1 cellular context compared by ENCODE assay signal in genomic region chr1:154170547-154171221, GRCh38.
A peak's percentile ranks its signal among the peaks of the same experiment; 100 is the strongest.
TF ChIP-seq lines count a peak whose summit lies in the region.

No MANE protein-coding gene starts in this region.

TF ChIP-seq in K562, 482 proteins besides CTCF, POLR2A, EP300 and RAD21 (continued from another document):
- TF ChIP-seq TOE1 (IDR thresholded peaks at IDR 0.05; ENCODE audit: borderline replicate concordance) (peak; percentile 60; the same call in 1 of the 2 replicates), TOE1 (CRISPR knock-in tag; IDR thresholded peaks at IDR 0.05; ENCODE audit: borderline replicate concordance, low read depth) (no peak), ZNF785 (CRISPR knock-in tag; IDR thresholded peaks at IDR 0.05) (no peak), ZNF592 (IDR thresholded peaks at IDR 0.05) (no peak), TRIM25 (IDR thresholded peaks at IDR 0.05; ENCODE audit: borderline replicate concordance) (no peak), PHF21A (IDR thresholded peaks at IDR 0.05; ENCODE audit: borderline replicate concordance, low read depth) (no peak), CEBPB (tag; IDR thresholded peaks at IDR 0.05) (no peak), CBFA2T3 (IDR thresholded peaks at IDR 0.05) (no peak)
TF ChIP-seq in K562: peak in this region for 8.
